16 cellular contexts compared by ENCODE assay signal in the genomic region with DNA sequence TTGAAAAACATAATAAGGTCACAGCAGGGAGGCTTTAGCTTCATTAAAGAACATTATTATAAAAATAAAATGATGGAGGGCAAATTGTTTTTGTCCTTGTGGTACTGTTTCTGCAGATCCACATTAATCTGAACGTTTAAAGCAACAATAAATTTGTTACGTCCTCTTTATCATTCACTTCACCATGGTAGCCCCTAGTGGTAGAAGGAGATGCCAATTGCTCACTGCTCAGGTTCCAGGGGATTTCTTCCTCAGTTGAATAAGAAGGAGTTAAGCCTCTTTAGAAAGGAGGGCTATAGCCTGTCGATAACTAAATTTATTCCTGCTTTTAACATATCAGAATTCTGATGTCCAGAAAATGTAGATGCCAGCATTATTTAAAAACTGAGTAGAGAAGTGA.
DNase-seq lines count a peak whose midpoint lies in the region; ATAC-seq and TF ChIP-seq lines count a peak whose summit lies in the region.
"Had no signal": no experiment of that assay in that cellular context is flagged by ENCODE, and none has a peak within 500 bp of the region (broad histone marks: within the 10 kb centered on the region; RNA-seq: fewer than 3 reads in every experiment).

No MANE protein-coding gene starts in this region.

- POLR2A ChIA-PET in SK-N-SH (lab: Yijun Ruan, JAX), result no interaction called here
- POLR2A ChIA-PET in OCI-LY7 (lab: Charles Lee), result interaction anchor here (1.0 kb wide), 1 partner anchor 9 kb away, joined by 7 read pairs; no protein-coding TSS in a partner anchor
- POLR2A ChIA-PET in naive thymus-derived CD8-positive, alpha-beta T cell (lab: Charles Lee), result no interaction called here

- H3K27ac ChIP-seq in SK-N-SH (ENCODE audit: low read depth in 2 of 2, low read length in 1 of 2) (no peak overlapping the region), OCI-LY7 (ENCODE audit: low read depth, low read length, poor library complexity, severe bottlenecking) (no peak overlapping the region), stomach (no peak overlapping the region)
- H3K27ac ChIP-seq: ovary had no signal

- no peaks in the 10 kb centered on the region for H3K9me2 ChIP-seq in SK-N-SH
- H3K9me2 ChIP-seq in OCI-LY7 (ENCODE audit: insufficient read depth, low read length), result no peaks in the 10 kb centered on the region

- H3K27me3 ChIP-seq in SK-N-SH (ENCODE audit: insufficient read depth) (no peaks in the 10 kb centered on the region), stomach (no peaks in the 10 kb centered on the region)
- H3K27me3 ChIP-seq: MG63, ovary had no signal

- no peaks in the 10 kb centered on the region; a peak in 1 of 4 replicates for H3K4me1 ChIP-seq in SK-N-SH (ENCODE audit: control insufficient read depth in 1 of 2, insufficient read depth in 2 of 2, low read depth in 1 of 2, low read length in 1 of 2)
- no peaks in the 10 kb centered on the region for H3K4me1 ChIP-seq in OCI-LY7 (ENCODE audit: insufficient read depth, low read length, poor library complexity, severe bottlenecking)
- no peaks in the 10 kb centered on the region for H3K4me1 ChIP-seq in stomach
- H3K4me1 ChIP-seq: Caco-2 had no signal

- no TSS peak for BruUV-seq in OCI-LY7 (replicated peaks; lab: Mats Ljungman, UMichigan)

- intact Hi-C loops in OCI-LY7 (cut with micrococcal nuclease; ENCODE audit: unreplicated experiment) (no loop called here), stomach (cut with DNase I; ENCODE audit: low total_unique reads) (no loop called here)

- WGBS in SK-N-SH (ENCODE audit: low lambda C conversion rate), result 30% methylated on average over 3 of the region's 3 CpGs
- WGBS in stomach, 5 donors, result 45 to 53% (median 46%) methylated on average over 3 of the region's 3 CpGs

- H3K4me3 Mint-ChIP-seq in naive thymus-derived CD8-positive, alpha-beta T cell, result no peak overlapping the region
- H3K4me3 Mint-ChIP-seq: dendritic cell treated with granulocyte-macrophage colony-stimulating factor and Interleukin-4, amounts not matched to agents 40 ng/mL and 50 ng/mL, for 4 days; memory B cell had no signal

- no peak overlapping the region for H2AFZ ChIP-seq in SK-N-SH (ENCODE audit: low read depth)
- H2AFZ ChIP-seq in OCI-LY7 (ENCODE audit: low read length), result no peak overlapping the region

- no peak for TF ChIP-seq POLR2A in stomach (IDR thresholded peaks at IDR 0.05)

- H3K79me2 ChIP-seq in SK-N-SH (ENCODE audit: insufficient read depth), result no peaks in the 10 kb centered on the region
- H3K79me2 ChIP-seq in OCI-LY7 (ENCODE audit: insufficient read depth, low read depth, low read length), result no peaks in the 10 kb centered on the region

- TF ChIP-seq CTCF in SK-N-SH (IDR thresholded peaks at IDR 0.05) (peak; percentile 30), OCI-LY7 (conservative IDR thresholded peaks at IDR 0.05; ENCODE audit: low read length) (peak; percentile 67), epithelial cell of esophagus (IDR thresholded peaks at IDR 0.05; ENCODE audit: insufficient read depth, low read depth, low read length, missing control alignments) (peak; percentile 12), stomach (IDR thresholded peaks at IDR 0.05) (no peak)

- H3K9me3 Mint-ChIP-seq in naive thymus-derived CD8-positive, alpha-beta T cell, result peaks cover 2 to 18% (median 8%) of the 10 kb centered on the region in 9 donors

- no peaks in the 10 kb centered on the region for H3K36me3 ChIP-seq in SK-N-SH (replicated peaks in 1 of 2; ENCODE audit: control insufficient read depth in 1 of 2, insufficient read depth in 2 of 2, low read length in 1 of 2)
- no peaks in the 10 kb centered on the region for H3K36me3 ChIP-seq in OCI-LY7 (ENCODE audit: insufficient read depth, low read length)
- H3K36me3 ChIP-seq in stomach, result no peaks in the 10 kb centered on the region
- H3K36me3 ChIP-seq: MG63, ovary had no signal

- H4K20me1 ChIP-seq in SK-N-SH (ENCODE audit: insufficient read depth) (no peaks in the 10 kb centered on the region), OCI-LY7 (ENCODE audit: insufficient read depth, low read length) (no peaks in the 10 kb centered on the region)

- H3K4me2 ChIP-seq in SK-N-SH, result no peak overlapping the region
- no peak overlapping the region for H3K4me2 ChIP-seq in OCI-LY7 (ENCODE audit: low read length)

- peaks cover 0 to 1% (median 0%) of the 10 kb centered on the region in 5 donors for H3K27me3 Mint-ChIP-seq in naive thymus-derived CD8-positive, alpha-beta T cell
- H3K27me3 Mint-ChIP-seq: dendritic cell treated with granulocyte-macrophage colony-stimulating factor and Interleukin-4, amounts not matched to agents 40 ng/mL and 50 ng/mL, for 4 days; memory B cell had no signal

- no peaks in the 10 kb centered on the region for H3K36me3 Mint-ChIP-seq in naive thymus-derived CD8-positive, alpha-beta T cell
- H3K36me3 Mint-ChIP-seq: memory B cell had no signal

- peak; percentile 3 for DNase-seq in SK-N-SH
- peak; percentile 5 for DNase-seq in OCI-LY7 (ENCODE audit: low spot score)
- DNase-seq in epithelial cell of esophagus (ENCODE audit: low read depth), result no peak
- DNase-seq in stimulated activated CD4-positive, alpha-beta T cell treated with anti-CD3 and anti-CD28 coated beads, Interleukin-2, amount 100 ng/mL, for 24 hours, result no peak
- no peak for DNase-seq in stomach
- no peak for DNase-seq in naive thymus-derived CD8-positive, alpha-beta T cell
- DNase-seq: Caco-2, MG63, NCI-H345, ovary, substantia nigra, T-helper 9 cell had no signal

- peaks cover 0 to 4% (median 0%) of the 10 kb centered on the region in 4 donors for H3K4me1 Mint-ChIP-seq in naive thymus-derived CD8-positive, alpha-beta T cell

- no peak; the same call in 1 of the 2 replicates for TF ChIP-seq RAD21 in SK-N-SH (IDR thresholded peaks at IDR 0.05; ENCODE audit: low read length)

- H3K27ac Mint-ChIP-seq in naive thymus-derived CD8-positive, alpha-beta T cell, result no peak overlapping the region
- H3K27ac Mint-ChIP-seq: dendritic cell treated with granulocyte-macrophage colony-stimulating factor and Interleukin-4, amounts not matched to agents 40 ng/mL and 50 ng/mL, for 4 days; memory B cell had no signal

- no peak for ATAC-seq in SK-N-SH treated with all-trans-retinoic acid at 6 μM for 48 hours
- no peak for ATAC-seq in HG02642 (IDR thresholded peaks at IDR 0.05; ENCODE audit: poor library complexity, unreplicated experiment)
- ATAC-seq in naive thymus-derived CD8-positive, alpha-beta T cell, result no peak

- H3K9ac ChIP-seq in SK-N-SH, result no peak overlapping the region

- CTCF ChIA-PET in SK-N-SH (lab: Yijun Ruan, JAX) (interaction anchor here (0.6 to 3.5 kb wide), 5 partner anchors 16 to 130 kb away, joined by 3 to 24 read pairs (median 6); no protein-coding TSS in a partner anchor), OCI-LY7 (lab: Charles Lee; ENCODE audit: unreplicated experiment) (no interaction called here)

- H3K4me3 ChIP-seq in SK-N-SH (ENCODE audit: low read depth in 2 of 2, low read length in 1 of 2) (no peak overlapping the region), OCI-LY7 (ENCODE audit: low read depth, low read length, poor library complexity, severe bottlenecking) (no peak overlapping the region), epithelial cell of esophagus (ENCODE audit: low read length) (no peak overlapping the region), stomach (no peak overlapping the region)
- H3K4me3 ChIP-seq: MG63, ovary had no signal

- TF ChIP-seq EP300 in SK-N-SH (IDR thresholded peaks at IDR 0.05; ENCODE audit: borderline replicate concordance in 1 of 2, low read depth in 1 of 2, low read length in 1 of 2), result no peak
- TF ChIP-seq EP300 in stomach (IDR thresholded peaks at IDR 0.05), result no peak

- no peaks in the 10 kb centered on the region for H3K9me3 ChIP-seq in SK-N-SH
- H3K9me3 ChIP-seq in OCI-LY7 (ENCODE audit: low read length), result peaks cover 8% of the 10 kb centered on the region; the same call in 1 of the 2 replicates
- peaks cover 0 to 8% (median 6%) of the 10 kb centered on the region in 4 donors for H3K9me3 ChIP-seq in stomach
- H3K9me3 ChIP-seq: Caco-2, MG63, ovary had no signal

- H3F3A ChIP-seq in SK-N-SH (replicated peaks; ENCODE audit: insufficient read depth), result no peaks in the 10 kb centered on the region

TF ChIP-seq in SK-N-SH, 30 proteins besides CTCF, POLR2A, EP300 and RAD21:
- TF ChIP-seq MEF2A (IDR thresholded peaks at IDR 0.05; ENCODE audit: borderline replicate concordance, low read depth) (no peak), ELF1 (IDR thresholded peaks at IDR 0.05) (no peak)

TF ChIP-seq in SK-N-SH treated with all-trans-retinoic acid at 6 μM for 48 hours, 23 proteins besides CTCF, POLR2A, EP300 and RAD21:
- TF ChIP-seq RARB (CRISPR knock-in tag; IDR thresholded peaks at IDR 0.05) (no peak), ZNF8 (CRISPR knock-in tag; IDR thresholded peaks at IDR 0.05) (no peak), CSDC2 (CRISPR knock-in tag; IDR thresholded peaks at IDR 0.05) (no peak), ISL1 (CRISPR knock-in tag; IDR thresholded peaks at IDR 0.05) (no peak)

Comparison
In these comparisons a context has a peak if more than half of its experiments do, and no peak if none do; other contexts are left out.
1. DNase-seq: peak in SK-N-SH (single experiment) and OCI-LY7 (single experiment); none in epithelial cell of esophagus (single experiment), stimulated activated CD4-positive, alpha-beta T cell treated with anti-CD3 and anti-CD28 coated beads, Interleukin-2, amount 100 ng/mL, for 24 hours (0 of 2), stomach (single experiment) and naive thymus-derived CD8-positive, alpha-beta T cell (0 of 10).
2. CTCF ChIP-seq: peak in SK-N-SH (single experiment), OCI-LY7 (single experiment) and epithelial cell of esophagus (single experiment); none in stomach (0 of 7).